15 cellular contexts compared by ENCODE assay signal in genomic region chr14:71525663-71526246, GRCh38.
DNase-seq lines count a peak whose midpoint lies in the region; ATAC-seq and TF ChIP-seq lines count a peak whose summit lies in the region.
"Had no signal": no experiment of that assay in that cellular context is flagged by ENCODE, and none has a peak within 500 bp of the region (broad histone marks: within the 10 kb centered on the region; RNA-seq: fewer than 3 reads in every experiment).

No MANE protein-coding gene starts in this region.

- peaks cover 1 to 4% of the 10 kb centered on the region in 2 donors for H3K36me3 Mint-ChIP-seq in activated T-cell treated with anti-CD3 and anti-CD28 coated beads, Interleukin-2, amount 50 U/mL, for 72 hours (ENCODE audit: insufficient read depth in 2 of 2)
- no peaks in the 10 kb centered on the region for H3K36me3 Mint-ChIP-seq in endothelial cell (ENCODE audit: low read depth, unreplicated experiment)

- H3K4me1 Mint-ChIP-seq in activated T-cell treated with anti-CD3 and anti-CD28 coated beads, Interleukin-2, amount 50 U/mL, for 72 hours (ENCODE audit: low read depth): peaks cover 30% of the 10 kb centered on the region
- H3K4me1 Mint-ChIP-seq in endothelial cell (ENCODE audit: unreplicated experiment): peaks cover 15% of the 10 kb centered on the region
- H3K4me1 Mint-ChIP-seq: GM23338 had no signal

- no peaks in the 10 kb centered on the region for H3K27me3 Mint-ChIP-seq in activated T-cell treated with anti-CD3 and anti-CD28 coated beads, Interleukin-2, amount 50 U/mL, for 72 hours (ENCODE audit: low read depth)
- H3K27me3 Mint-ChIP-seq in endothelial cell (ENCODE audit: unreplicated experiment): peaks cover 4% of the 10 kb centered on the region

- H3K27ac Mint-ChIP-seq in activated T-cell treated with anti-CD3 and anti-CD28 coated beads, Interleukin-2, amount 50 U/mL, for 72 hours: peak overlapping the region; percentile 54
- peak overlapping the region; percentile 26 for H3K27ac Mint-ChIP-seq in endothelial cell (ENCODE audit: unreplicated experiment)
- H3K27ac Mint-ChIP-seq: GM23338 had no signal

- no peak for TF ChIP-seq CTCF in endothelial cell (IDR thresholded peaks at IDR 0.05; ENCODE audit: unreplicated experiment)

- H3K9me3 Mint-ChIP-seq in activated T-cell treated with anti-CD3 and anti-CD28 coated beads, Interleukin-2, amount 50 U/mL, for 72 hours: no peaks in the 10 kb centered on the region
- H3K9me3 Mint-ChIP-seq in endothelial cell (ENCODE audit: unreplicated experiment): no peaks in the 10 kb centered on the region
- H3K9me3 Mint-ChIP-seq: GM23338 had no signal

- no peak overlapping the region for H3K4me3 Mint-ChIP-seq in activated T-cell treated with anti-CD3 and anti-CD28 coated beads, Interleukin-2, amount 50 U/mL, for 72 hours
- no peak overlapping the region for H3K4me3 Mint-ChIP-seq in endothelial cell (ENCODE audit: unreplicated experiment)
- H3K4me3 Mint-ChIP-seq: GM23338 had no signal

- ATAC-seq in activated T-cell treated with anti-CD3 and anti-CD28 coated beads, Interleukin-2, amount 50 U/mL, for 72 hours (replicated peaks in 1 of 2): no peak
- ATAC-seq in HG02981 (IDR thresholded peaks at IDR 0.05; ENCODE audit: unreplicated experiment) (no peak), GM21576 (IDR thresholded peaks at IDR 0.05; ENCODE audit: unreplicated experiment) (no peak)
- ATAC-seq: GM23338, PC-3 had no signal

- no peak for DNase-seq in activated T-cell treated with anti-CD3 and anti-CD28 coated beads, Interleukin-2, amount 50 U/mL, for 72 hours
- no peak for DNase-seq in activated T-cell treated with anti-CD3 and anti-CD28 coated beads for 4 hours
- DNase-seq in NCI-H82 (lab: John Stamatoyannopoulos, UW): peak; percentile 79
- no peak for DNase-seq in endothelial cell (ENCODE audit: low spot score)
- peak; percentile 21 for DNase-seq in superior temporal gyrus (ENCODE audit: extremely low spot score)
- no peak for DNase-seq in NCI-H2196 (lab: John Stamatoyannopoulos, UW; ENCODE audit: unreplicated experiment)
- DNase-seq: MG63, NCI-H1092, NCI-H146, NCI-H2081, NCI-H345, PC-3 had no signal

Comparison
In these comparisons a context has a peak if more than half of its experiments do, and no peak if none do; other contexts are left out.
1. DNase-seq: peak in NCI-H82 (single experiment) and superior temporal gyrus (single experiment); none in activated T-cell treated with anti-CD3 and anti-CD28 coated beads, Interleukin-2, amount 50 U/mL, for 72 hours (0 of 2), activated T-cell treated with anti-CD3 and anti-CD28 coated beads for 4 hours (single experiment), endothelial cell (single experiment) and NCI-H2196 (single experiment).